9 cellular contexts compared by ENCODE assay signal in the genomic region with DNA sequence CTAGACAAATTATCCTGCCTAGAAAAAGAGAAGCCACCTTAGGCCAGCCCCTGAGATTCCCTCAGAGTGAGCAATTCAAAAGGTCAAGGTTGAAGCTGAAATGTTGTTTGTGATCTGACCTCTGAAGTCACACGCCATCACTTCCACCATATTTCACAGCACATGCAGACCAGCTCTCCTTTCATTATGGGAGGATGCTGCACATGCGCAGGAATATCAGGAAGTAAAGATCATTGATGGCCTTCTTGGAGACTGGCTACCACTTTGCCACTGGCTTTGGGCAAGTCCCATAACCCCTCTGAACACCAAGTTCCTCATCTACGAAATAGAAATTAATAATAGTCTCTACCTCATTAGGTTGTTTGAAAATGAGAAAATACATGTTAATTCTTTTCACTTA. TPM values are rescaled to one million over a fixed set of nuclear protein-coding genes. Genes with fewer than 3 reads are reported as not detected.
"Had no signal": no experiment of that assay in that cellular context is flagged by ENCODE, and none has a peak within 500 bp of the region (broad histone marks: within the 10 kb centered on the region; RNA-seq: fewer than 3 reads in every experiment).

No MANE protein-coding gene starts in this region.

- H3K9ac ChIP-seq: KMS-11 had no signal

- H3K4me3 Mint-ChIP-seq: IgD-negative memory B cell had no signal

- H3K27ac ChIP-seq: HL-60, KMS-11 had no signal

- H3K4me2 ChIP-seq: KMS-11 had no signal

- DNase-seq: IMR-90, KBM-7, KG1 had no signal

- FAIRE-seq: HepG2, HTR-8/SVneo had no signal

- H3K27ac Mint-ChIP-seq: IgD-negative memory B cell had no signal

- H3K36me3 Mint-ChIP-seq: IgD-negative memory B cell had no signal

- H3K4me1 Mint-ChIP-seq: IgD-negative memory B cell had no signal

- ATAC-seq: HepG2 had no signal

RNA-seq across cellular contexts. Expression of gene CDO1, which starts 39.5 kb away (rescaled TPM):
- total RNA-seq: HT-29 had no signal
- polyA plus RNA-seq: IgD-negative memory B cell had no signal
